ENCODE assay signal across 19 cellular contexts in the genomic region with DNA sequence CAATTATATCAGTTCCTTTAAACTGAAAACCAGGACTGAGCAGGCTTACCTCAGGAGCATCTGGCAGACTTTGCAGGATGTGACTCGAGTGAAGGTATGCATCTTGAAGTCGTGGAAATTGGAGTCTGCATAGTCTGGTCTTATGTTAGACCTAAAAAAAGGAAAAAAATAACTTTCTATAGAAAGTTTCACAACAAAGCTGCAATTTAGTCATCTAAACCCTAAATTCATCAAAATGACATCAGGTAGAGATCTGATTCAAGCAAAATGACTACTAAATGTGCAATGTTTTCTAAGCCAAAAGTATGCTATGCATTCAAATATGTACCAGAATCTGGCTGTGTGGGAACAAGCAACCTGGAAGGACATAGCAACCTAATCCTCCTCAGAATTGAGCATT.
"Had no signal": no experiment of that assay in that cellular context is flagged by ENCODE, and none has a peak within 500 bp of the region (broad histone marks: within the 10 kb centered on the region; RNA-seq: fewer than 3 reads in every experiment).

No MANE protein-coding gene starts in this region.

- H3K27me3 ChIP-seq: tibial nerve, uterus had no signal

- H3K36me3 ChIP-seq: left ventricle myocardium inferior, tibial nerve, uterus had no signal

- H3K4me1 ChIP-seq: left ventricle myocardium inferior, tibial nerve, uterus had no signal

- H3K9me3 ChIP-seq: left ventricle myocardium inferior, tibial nerve, uterus had no signal

- H3K4me3 ChIP-seq: left ventricle myocardium inferior, tibial nerve, uterus had no signal

- DNase-seq: activated B cell treated with CpG ODN at 0.5 μM for 24 hours; activated CD4-positive, alpha-beta memory T cell treated with anti-CD3 and anti-CD28 coated beads, Interleukin-2, amount 10 ng/mL, durations not matched to agents 7 days and 5 days; activated CD4-positive, alpha-beta T cell treated with anti-CD3 and anti-CD28 coated beads for 48 hours; activated CD8-positive, alpha-beta memory T cell treated with anti-CD3 and anti-CD28 coated beads, Interleukin-2, amount 10 ng/mL, durations not matched to agents 7 days and 5 days; activated naive CD4-positive, alpha-beta T cell; activated naive CD8-positive, alpha-beta T cell treated with anti-CD3 and anti-CD28 coated beads, Interleukin-2, amount 10 ng/mL, durations not matched to agents 7 days and 5 days; cerebellar nuclear complex; dermis blood vessel endothelial cell; effector memory CD4-positive, alpha-beta T cell; head of caudate nucleus; left ventricle myocardium inferior; occipital lobe; retina; stimulated activated naive CD8-positive, alpha-beta T cell treated with anti-CD3 and anti-CD28 coated beads, Interleukin-15, Interleukin-2, amounts not matched to agents 100 U/mL and 50 U/mL, for 24 hours; substantia nigra; T-helper 9 cell; uterus had no signal

- ATAC-seq: activated CD8-positive, alpha-beta memory T cell treated with anti-CD3 and anti-CD28 coated beads, Interleukin-2, amount 10 ng/mL, durations not matched to agents 7 days and 5 days; activated T-helper 17 cell treated with anti-CD3 and anti-CD28 coated beads, Interleukin-2, amount 50 U/mL, for 72 hours; stimulated activated naive CD8-positive, alpha-beta T cell treated with anti-CD3 and anti-CD28 coated beads, Interleukin-15, Interleukin-2, amounts not matched to agents 100 U/mL and 50 U/mL, for 24 hours had no signal

- H3K27ac ChIP-seq: left ventricle myocardium inferior, tibial nerve, uterus had no signal
